In genomic region chr2:176638167-176639015, GRCh38 we compare ENCODE assay signal across 8 cellular contexts.
DNase-seq lines count a peak whose midpoint lies in the region; FAIRE-seq and TF ChIP-seq lines count a peak whose summit lies in the region.

No MANE protein-coding gene starts in this region.

- H3K9me3 Mint-ChIP-seq in astrocyte (ENCODE audit: unreplicated experiment): no peaks in the 10 kb centered on the region

- no peak overlapping the region for H2AFZ ChIP-seq in astrocyte (ENCODE audit: low read depth, low read length)

- H3K36me3 ChIP-seq in GM06990 (ENCODE audit: control insufficient read depth, insufficient read depth, low read length) (no peaks in the 10 kb centered on the region), astrocyte (ENCODE audit: insufficient read depth, low read length) (no peaks in the 10 kb centered on the region)

- no peaks in the 10 kb centered on the region for H3K4me1 Mint-ChIP-seq in astrocyte (ENCODE audit: low read depth, unreplicated experiment)

- H3K27me3 Mint-ChIP-seq in astrocyte (ENCODE audit: low read depth, unreplicated experiment): peaks cover 32% of the 10 kb centered on the region

- no peaks in the 10 kb centered on the region for H3K4me1 ChIP-seq in astrocyte (ENCODE audit: insufficient read depth, low read length)

- no peaks in the 10 kb centered on the region for H3K9me3 ChIP-seq in astrocyte (ENCODE audit: insufficient read depth, low read depth, low read length)

- H4K20me1 ChIP-seq in astrocyte (ENCODE audit: insufficient read depth, low read length): no peaks in the 10 kb centered on the region

- H3K27ac ChIP-seq in astrocyte (ENCODE audit: low read depth, low read length): peak overlapping the region; percentile 61

- H3K27me3 ChIP-seq in GM06990 (replicated peaks; ENCODE audit: control insufficient read depth, insufficient read depth, low read length) (no peaks in the 10 kb centered on the region; the same call in 1 of the 2 replicates), astrocyte (ENCODE audit: insufficient read depth, low read length) (peaks cover 17% of the 10 kb centered on the region)

- no peak for FAIRE-seq in astrocyte (lab: Jason Lieb, UNC)

- no peaks in the 10 kb centered on the region for H3K36me3 Mint-ChIP-seq in astrocyte (ENCODE audit: low read depth, unreplicated experiment)

- H3K4me3 ChIP-seq in GM06990 (replicated peaks; ENCODE audit: low read depth, low read length): peak overlapping the region; percentile 70
- peak overlapping the region; percentile 45 for H3K4me3 ChIP-seq in HFF-Myc (replicated peaks; ENCODE audit: low read depth, low read length)
- H3K4me3 ChIP-seq in NB4 (ENCODE audit: low read depth, low read length): no peak overlapping the region
- peak overlapping the region; percentile 63 for H3K4me3 ChIP-seq in astrocyte (ENCODE audit: insufficient read depth, low read depth, low read length)
- peak overlapping the region; percentile 47 for H3K4me3 ChIP-seq in retinal pigment epithelial cell (ENCODE audit: low read length)

- TF ChIP-seq CTCF in GM06990 (IDR thresholded peaks at IDR 0.05; ENCODE audit: insufficient read depth, low read length, poor library complexity, severe bottlenecking) (peak; percentile 55), HFF-Myc (IDR thresholded peaks at IDR 0.05; ENCODE audit: low read depth, low read length, missing control alignments) (peak; percentile 52), NB4 (IDR thresholded peaks at IDR 0.05; ENCODE audit: low read depth, low read length) (peak; percentile 42), astrocyte (IDR thresholded peaks at IDR 0.05; ENCODE audit: insufficient read depth, low read depth, low read length) (peak; percentile 70), retinal pigment epithelial cell (conservative IDR thresholded peaks at IDR 0.05; ENCODE audit: low read depth, low read length) (peak; percentile 63)

- peak overlapping the region; percentile 87 for H3K4me2 ChIP-seq in astrocyte (ENCODE audit: low read length)

- DNase-seq in GM06990 (ENCODE audit: extremely low read depth, insufficient read length): peak; percentile 57
- peak; percentile 17 for DNase-seq in HFF-Myc (ENCODE audit: extremely low read depth, low read depth)
- DNase-seq in NB4 (ENCODE audit: low read depth): peak; percentile 53
- DNase-seq in T-helper 1 cell: peak in 4 of 5 donors; percentile 29 to 37 (median 33)
- peak; percentile 33 for DNase-seq in astrocyte (ENCODE audit: low read depth)
- peak; percentile 26 to 34 for DNase-seq in hippocampal formation (lab: John Stamatoyannopoulos, UW)
- no peak for DNase-seq in retinal pigment epithelial cell (ENCODE audit: low read depth)
- DNase-seq in GDM1 (lab: John Stamatoyannopoulos, UW): no peak

- no peak overlapping the region for H3K27ac Mint-ChIP-seq in astrocyte (ENCODE audit: unreplicated experiment)

- H3K79me2 ChIP-seq in astrocyte (ENCODE audit: insufficient read depth, low read length): no peaks in the 10 kb centered on the region

- peak overlapping the region; percentile 74 for H3K9ac ChIP-seq in astrocyte (ENCODE audit: low read length)

- H3K4me3 Mint-ChIP-seq in astrocyte (ENCODE audit: unreplicated experiment): peak overlapping the region; percentile 81

- no peak for TF ChIP-seq POLR2A in NB4 (IDR thresholded peaks at IDR 0.05; ENCODE audit: extremely low read depth, insufficient read length)

Comparison
In these comparisons a context has a peak if more than half of its experiments do, and no peak if none do; other contexts are left out.
1. DNase-seq: peak in GM06990 (single experiment), HFF-Myc (single experiment), NB4 (single experiment), T-helper 1 cell (4 of 5), astrocyte (single experiment) and hippocampal formation (2 of 2); none in retinal pigment epithelial cell (single experiment) and GDM1 (single experiment).
2. Peak in every context shown above with its lines, with median percentiles within 50 percentile points of each other: CTCF ChIP-seq.